In genomic region chr5:15571081-15571480, GRCh38 we compare ENCODE assay signal across 9 cellular contexts.
"Had no signal": no experiment of that assay in that cellular context is flagged by ENCODE, and none has a peak within 500 bp of the region (broad histone marks: within the 10 kb centered on the region; RNA-seq: fewer than 3 reads in every experiment).

No MANE protein-coding gene starts in this region.

- H2AFZ ChIP-seq: GM23248 had no signal

- H3K9me3 ChIP-seq: HAP-1 had no signal

- H3K9ac ChIP-seq: GM23248, KMS-11 had no signal

- DNase-seq: GM23248, GOT3, H7, HFFc6, KBM-7 had no signal

- ATAC-seq: HCT116, HepG2 had no signal

- H3K36me3 ChIP-seq: HAP-1 had no signal

- H3K4me1 ChIP-seq: HAP-1 had no signal

- H3K4me2 ChIP-seq: KMS-11 had no signal

- H3K4me3 ChIP-seq: GM23248, HAP-1 had no signal

- FAIRE-seq: HepG2 had no signal

- H3K27ac ChIP-seq: GM23248, KMS-11 had no signal
